28 cellular contexts compared by ENCODE assay signal in genomic region chr4:153873741-153874140, GRCh38.
"Had no signal": no experiment of that assay in that cellular context is flagged by ENCODE, and none has a peak within 500 bp of the region (broad histone marks: within the 10 kb centered on the region; RNA-seq: fewer than 3 reads in every experiment).

No MANE protein-coding gene starts in this region.

- H3K27ac ChIP-seq: ovary, parathyroid adenoma, psoas muscle, right lobe of liver, sigmoid colon, stomach, thoracic aorta, thyroid gland, tibial nerve, upper lobe of left lung, vagina had no signal

- H3K9ac ChIP-seq: parathyroid adenoma had no signal

- DNase-seq: nephron progenitor cell; occipital lobe; ovary; posterior cingulate gyrus; psoas muscle; right cardiac atrium; right lobe of liver; sigmoid colon; small intestine; stimulated activated CD4-positive, alpha-beta T cell treated with anti-CD3 and anti-CD28 coated beads, Interleukin-15, amount 100 ng/mL, for 24 hours; stimulated activated CD4-positive, alpha-beta T cell treated with anti-CD3 and anti-CD28 coated beads, Interleukin-2, amount 100 ng/mL, for 24 hours; stimulated activated CD4-positive, alpha-beta T cell treated with anti-CD3 and anti-CD28 coated beads, Interleukin-2, amount 100 ng/mL, for 48 hours; stimulated activated CD4-positive, alpha-beta T cell treated with anti-CD3 and anti-CD28 coated beads, Interleukin-4, amount 100 ng/mL, for 24 hours; stimulated activated naive B cell treated with anti-CD40 and anti-IgM and Interleukin-4, amounts not matched to agents 10 μg/mL and 1 μg/mL and 100 μg/mL, for 72 hours; stimulated activated naive CD4-positive, alpha-beta T cell treated with Interleukin-2 at 50 U/mL for 16 hours; stomach; thyroid gland; trophoblast cell; upper lobe of left lung had no signal

- H2AFZ ChIP-seq: parathyroid adenoma had no signal

- H3K79me2 ChIP-seq: parathyroid adenoma had no signal

- H3K9me3 ChIP-seq: ovary, psoas muscle, right lobe of liver, sigmoid colon, stomach, thoracic aorta, thyroid gland, tibial nerve, upper lobe of left lung, vagina had no signal

- H3K4me3 ChIP-seq: ovary, psoas muscle, right lobe of liver, sigmoid colon, stomach, thoracic aorta, thyroid gland, tibial nerve, upper lobe of left lung, vagina had no signal

- H3K4me3 Mint-ChIP-seq: natural killer cell treated with Interleukin-12 subunit alpha and Interleukin-12 subunit beta and Interleukin-15 and Interleukin-18, amount 100 ng/mL, for 72 hours; nephron progenitor cell; neural crest cell; stimulated activated effector memory CD8-positive, alpha-beta T cell treated with anti-CD3 and anti-CD28 coated beads, Interleukin-12 subunit alpha, Interleukin-12 subunit beta, amount 100 ng/mL, for 72 hours; stimulated activated naive B cell treated with anti-CD40 and anti-IgM and Interleukin-4, amounts not matched to agents 10 μg/mL and 1 μg/mL and 100 μg/mL, for 72 hours; stimulated activated naive CD8-positive, alpha-beta T cell treated with anti-CD3 and anti-CD28 coated beads, Interleukin-15, Interleukin-2, amounts not matched to agents 100 ng/mL and 50 ng/mL, for 24 hours had no signal

- H3K4me1 Mint-ChIP-seq: nephron progenitor cell; stimulated activated effector memory CD8-positive, alpha-beta T cell treated with anti-CD3 and anti-CD28 coated beads, Interleukin-12 subunit alpha, Interleukin-12 subunit beta, amount 100 ng/mL, for 72 hours; stimulated activated naive B cell treated with anti-CD40 and anti-IgM and Interleukin-4, amounts not matched to agents 10 μg/mL and 1 μg/mL and 100 μg/mL, for 72 hours had no signal

- ATAC-seq: natural killer cell treated with Interleukin-12 subunit alpha and Interleukin-12 subunit beta and Interleukin-15 and Interleukin-18, amount 100 ng/mL, for 72 hours; psoas muscle; right cardiac atrium; right lobe of liver; stimulated activated effector memory CD8-positive, alpha-beta T cell treated with anti-CD3 and anti-CD28 coated beads, Interleukin-12 subunit alpha, Interleukin-12 subunit beta, amount 100 ng/mL, for 72 hours; stimulated activated naive B cell treated with anti-CD40 and anti-IgM and Interleukin-4, amounts not matched to agents 10 μg/mL and 1 μg/mL and 100 μg/mL, for 72 hours had no signal

- H3K9me3 Mint-ChIP-seq: natural killer cell treated with Interleukin-12 subunit alpha and Interleukin-12 subunit beta and Interleukin-15 and Interleukin-18, amount 100 ng/mL, for 72 hours; stimulated activated effector memory CD8-positive, alpha-beta T cell treated with anti-CD3 and anti-CD28 coated beads, Interleukin-12 subunit alpha, Interleukin-12 subunit beta, amount 100 ng/mL, for 72 hours had no signal

- H3K27ac Mint-ChIP-seq: natural killer cell treated with Interleukin-12 subunit alpha and Interleukin-12 subunit beta and Interleukin-15 and Interleukin-18, amount 100 ng/mL, for 72 hours; nephron progenitor cell; progenitor cell of endocrine pancreas; stimulated activated effector memory CD8-positive, alpha-beta T cell treated with anti-CD3 and anti-CD28 coated beads, Interleukin-12 subunit alpha, Interleukin-12 subunit beta, amount 100 ng/mL, for 72 hours; stimulated activated naive B cell treated with anti-CD40 and anti-IgM and Interleukin-4, amounts not matched to agents 10 μg/mL and 1 μg/mL and 100 μg/mL, for 72 hours; stimulated activated naive CD8-positive, alpha-beta T cell treated with anti-CD3 and anti-CD28 coated beads, Interleukin-15, Interleukin-2, amounts not matched to agents 100 ng/mL and 50 ng/mL, for 24 hours had no signal

- H3K27me3 ChIP-seq: ovary, right lobe of liver, sigmoid colon, stomach, thyroid gland, tibial nerve, upper lobe of left lung, vagina had no signal

- H3K27me3 Mint-ChIP-seq: progenitor cell of endocrine pancreas had no signal

- H3K36me3 Mint-ChIP-seq: stimulated activated effector memory CD8-positive, alpha-beta T cell treated with anti-CD3 and anti-CD28 coated beads, Interleukin-12 subunit alpha, Interleukin-12 subunit beta, amount 100 ng/mL, for 72 hours; stimulated activated naive B cell treated with anti-CD40 and anti-IgM and Interleukin-4, amounts not matched to agents 10 μg/mL and 1 μg/mL and 100 μg/mL, for 72 hours had no signal

- H3K36me3 ChIP-seq: ovary, right lobe of liver, sigmoid colon, stomach, thoracic aorta, thyroid gland, tibial nerve, upper lobe of left lung, vagina had no signal

- H3K4me1 ChIP-seq: parathyroid adenoma, psoas muscle, right lobe of liver, sigmoid colon, stomach, thyroid gland, tibial nerve, upper lobe of left lung, vagina had no signal
